Comparison of ENCODE assay signal across 8 cellular contexts in genomic region chr14:70665448-70666363, GRCh38. TPM values are rescaled to one million over a fixed set of nuclear protein-coding genes. Genes with fewer than 3 reads are reported as not detected.
A peak's percentile ranks its signal among the peaks of the same experiment; 100 is the strongest.
DNase-seq lines count a peak whose midpoint lies in the region; ATAC-seq and TF ChIP-seq lines count a peak whose summit lies in the region.

No MANE protein-coding gene starts in this region.

- peak overlapping the region; percentile 93 for H3K27ac Mint-ChIP-seq in activated B cell treated with CpG ODN at 0.5 μM for 24 hours
- peak overlapping the region; percentile 65 to 96 (median 90) for H3K27ac Mint-ChIP-seq in naive thymus-derived CD4-positive, alpha-beta T cell

- H3K27ac ChIP-seq in KMS-11 (peak overlapping the region; percentile 61; the same call in 1 of the 2 replicates), ascending aorta (no peak overlapping the region)
- peak overlapping the region; percentile 62 for H3K27ac ChIP-seq in naive thymus-derived CD4-positive, alpha-beta T cell (ENCODE audit: low read depth, low read length)

- H3K27me3 Mint-ChIP-seq in activated B cell treated with CpG ODN at 0.5 μM for 24 hours, result no peaks in the 10 kb centered on the region
- H3K27me3 Mint-ChIP-seq in naive thymus-derived CD4-positive, alpha-beta T cell, result no peaks in the 10 kb centered on the region

- CTCF ChIA-PET in activated B cell treated with CpG ODN at 0.5 μM for 24 hours (lab: Charles Lee), result interaction anchor here (0.7 to 2.0 kb wide), 5 partner anchors 11 to 152 kb away, joined by 3 to 10 read pairs (median 6); partner anchors contain the start of gene TTC9
- CTCF ChIA-PET in naive thymus-derived CD4-positive, alpha-beta T cell (lab: Charles Lee), result interaction anchor here (0.6 to 1.1 kb wide), 4 partner anchors 25 to 288 kb away, joined by 3 to 5 read pairs (median 3); no protein-coding TSS in a partner anchor

- no peaks in the 10 kb centered on the region for H3K9me3 ChIP-seq in naive thymus-derived CD4-positive, alpha-beta T cell (ENCODE audit: control insufficient read depth in 2 of 3, low read length in 3 of 3)
- H3K9me3 ChIP-seq in ascending aorta, result no peaks in the 10 kb centered on the region

- H4K20me1 ChIP-seq in KMS-11 (ENCODE audit: insufficient read depth), result no peaks in the 10 kb centered on the region

- no peaks in the 10 kb centered on the region for H3K9me3 Mint-ChIP-seq in activated B cell treated with CpG ODN at 0.5 μM for 24 hours
- H3K9me3 Mint-ChIP-seq in naive thymus-derived CD4-positive, alpha-beta T cell, result no peaks in the 10 kb centered on the region

- peak; percentile 40 for DNase-seq in activated B cell treated with CpG ODN at 0.5 μM for 24 hours
- DNase-seq in naive thymus-derived CD4-positive, alpha-beta T cell, result no peak
- DNase-seq in pons (ENCODE audit: low spot score), result no peak
- DNase-seq in ascending aorta (ENCODE audit: low spot score in 2 of 2), result no peak
- no peak for DNase-seq in UCSD-AML1 (lab: John Stamatoyannopoulos, UW; ENCODE audit: unreplicated experiment)

- H3K36me3 ChIP-seq in KMS-11 (ENCODE audit: insufficient read depth) (no peaks in the 10 kb centered on the region), ascending aorta (no peaks in the 10 kb centered on the region)
- H3K36me3 ChIP-seq in naive thymus-derived CD4-positive, alpha-beta T cell (ENCODE audit: control insufficient read depth in 2 of 3, insufficient read depth in 3 of 3, low read length in 3 of 3), result peaks cover 5 to 30% (median 8%) of the 10 kb centered on the region in 3 experiments

- peak overlapping the region; percentile 24; the same call in 1 of the 2 replicates for H3K9ac ChIP-seq in KMS-11

- no peaks in the 10 kb centered on the region for H3K79me2 ChIP-seq in KMS-11 (ENCODE audit: insufficient read depth, low read depth)

- peaks cover 94% of the 10 kb centered on the region for H3K4me1 Mint-ChIP-seq in activated B cell treated with CpG ODN at 0.5 μM for 24 hours
- H3K4me1 Mint-ChIP-seq in naive thymus-derived CD4-positive, alpha-beta T cell, result peaks cover 50 to 80% (median 65%) of the 10 kb centered on the region in 7 donors

- intact Hi-C loops in activated B cell treated with CpG ODN at 0.5 μM for 24 hours (cut with micrococcal nuclease) (loop anchor here (1.0 to 5.0 kb wide), 4 partner anchors 24 to 1268 kb away; partner anchors contain the start of genes ERH, MAP3K9, PCNX1 and SLC39A9), ascending aorta (cut with DNase I) (no loop called here)
- intact Hi-C loops in naive thymus-derived CD4-positive, alpha-beta T cell (cut with micrococcal nuclease), result no loop called here

- ATAC-seq in GM21786 (IDR thresholded peaks at IDR 0.05; ENCODE audit: unreplicated experiment) (peak; percentile 37), activated B cell treated with CpG ODN at 0.5 μM for 24 hours (ENCODE audit: low read depth) (peak; percentile 62)
- no peak for ATAC-seq in naive thymus-derived CD4-positive, alpha-beta T cell

- H3K4me1 ChIP-seq in KMS-11 (ENCODE audit: low read depth, poor library complexity, severe bottlenecking) (peaks cover 19% of the 10 kb centered on the region), ascending aorta (peaks cover 0 to 7% of the 10 kb centered on the region in 2 donors)
- H3K4me1 ChIP-seq in naive thymus-derived CD4-positive, alpha-beta T cell (ENCODE audit: control insufficient read depth in 2 of 2, insufficient read depth in 2 of 2, low read length in 2 of 2), result peaks cover 16 to 66% of the 10 kb centered on the region in 2 donors

- TF ChIP-seq POLR2A in GM15510 (IDR thresholded peaks at IDR 0.05; ENCODE audit: borderline replicate concordance, extremely low read depth, insufficient read length), result peak; percentile 38

- H3K4me3 Mint-ChIP-seq in activated B cell treated with CpG ODN at 0.5 μM for 24 hours, result peak overlapping the region; percentile 66
- H3K4me3 Mint-ChIP-seq in naive thymus-derived CD4-positive, alpha-beta T cell, result peak overlapping the region; percentile 28 to 77 (median 66)

- H3K4me3 ChIP-seq in KMS-11 (IDR thresholded peaks at IDR 0.05; ENCODE audit: insufficient read depth, low read depth, low read length), result no peak overlapping the region
- no peak overlapping the region for H3K4me3 ChIP-seq in naive thymus-derived CD4-positive, alpha-beta T cell (ENCODE audit: low read length)
- no peak overlapping the region for H3K4me3 ChIP-seq in ascending aorta

- peak overlapping the region; percentile 65 for H3K4me2 ChIP-seq in KMS-11

- H3K27me3 ChIP-seq in KMS-11 (ENCODE audit: insufficient read depth, low read depth), result no peaks in the 10 kb centered on the region
- no peaks in the 10 kb centered on the region for H3K27me3 ChIP-seq in naive thymus-derived CD4-positive, alpha-beta T cell (ENCODE audit: control insufficient read depth in 2 of 2, insufficient read depth in 2 of 2, low read length in 2 of 2)
- H3K27me3 ChIP-seq in ascending aorta, result no peaks in the 10 kb centered on the region

- POLR2A ChIA-PET in activated B cell treated with CpG ODN at 0.5 μM for 24 hours (lab: Charles Lee), result interaction anchor here (1.0 to 4.3 kb wide), 6 partner anchors 8 to 143 kb away, joined by 4 to 38 read pairs (median 8); partner anchors contain the start of genes MAP3K9 and TTC9
- POLR2A ChIA-PET in naive thymus-derived CD4-positive, alpha-beta T cell (lab: Charles Lee), result interaction anchor here (0.7 to 1.8 kb wide), 3 partner anchors 10 to 19 kb away, joined by 4 to 5 read pairs (median 5); no protein-coding TSS in a partner anchor

- H2AFZ ChIP-seq in KMS-11 (ENCODE audit: low read depth), result peak overlapping the region; percentile 62

- peaks cover 27% of the 10 kb centered on the region for H3K36me3 Mint-ChIP-seq in activated B cell treated with CpG ODN at 0.5 μM for 24 hours (ENCODE audit: low read depth)
- H3K36me3 Mint-ChIP-seq in naive thymus-derived CD4-positive, alpha-beta T cell, result peaks cover 0 to 33% (median 30%) of the 10 kb centered on the region in 5 donors

- TF ChIP-seq CTCF in KMS-11 (conservative IDR thresholded peaks at IDR 0.05; ENCODE audit: low read depth, low read length), result no peak
- TF ChIP-seq CTCF in activated B cell treated with CpG ODN at 0.5 μM for 24 hours (IDR thresholded peaks at IDR 0.05), result no peak
- TF ChIP-seq CTCF in ascending aorta (IDR thresholded peaks at IDR 0.05), result no peak

RNA-seq across cellular contexts. Expression of gene TTC9, which starts 24.0 kb away (rescaled TPM):
- total RNA-seq in activated B cell treated with CpG ODN at 0.5 μM for 24 hours (11.1 and 12.4 TPM in 2 replicates), ascending aorta (not detected)
- total RNA-seq in naive thymus-derived CD4-positive, alpha-beta T cell, result 10 to 100 TPM; 10.1 to 35.5 (median 14.0) TPM
- 10 to 100 TPM; 11.6 to 17.9 TPM for polyA plus RNA-seq in naive thymus-derived CD4-positive, alpha-beta T cell

Comparison
In these comparisons a context has a peak if more than half of its experiments do, and no peak if none do; other contexts are left out.
1. H3K27ac ChIP-seq: peak in KMS-11 (single experiment) and naive thymus-derived CD4-positive, alpha-beta T cell (single experiment); none in ascending aorta (0 of 2).
2. RNA of gene TTC9, which starts 24.0 kb away (total RNA-seq): 10.1 to 35.5 TPM in naive thymus-derived CD4-positive, alpha-beta T cell and 11.1 to 12.4 TPM in activated B cell treated with CpG ODN at 0.5 μM for 24 hours; not detected in ascending aorta (single experiment); every median in the first group is over 10 times any median in the second.